In the genomic region with DNA sequence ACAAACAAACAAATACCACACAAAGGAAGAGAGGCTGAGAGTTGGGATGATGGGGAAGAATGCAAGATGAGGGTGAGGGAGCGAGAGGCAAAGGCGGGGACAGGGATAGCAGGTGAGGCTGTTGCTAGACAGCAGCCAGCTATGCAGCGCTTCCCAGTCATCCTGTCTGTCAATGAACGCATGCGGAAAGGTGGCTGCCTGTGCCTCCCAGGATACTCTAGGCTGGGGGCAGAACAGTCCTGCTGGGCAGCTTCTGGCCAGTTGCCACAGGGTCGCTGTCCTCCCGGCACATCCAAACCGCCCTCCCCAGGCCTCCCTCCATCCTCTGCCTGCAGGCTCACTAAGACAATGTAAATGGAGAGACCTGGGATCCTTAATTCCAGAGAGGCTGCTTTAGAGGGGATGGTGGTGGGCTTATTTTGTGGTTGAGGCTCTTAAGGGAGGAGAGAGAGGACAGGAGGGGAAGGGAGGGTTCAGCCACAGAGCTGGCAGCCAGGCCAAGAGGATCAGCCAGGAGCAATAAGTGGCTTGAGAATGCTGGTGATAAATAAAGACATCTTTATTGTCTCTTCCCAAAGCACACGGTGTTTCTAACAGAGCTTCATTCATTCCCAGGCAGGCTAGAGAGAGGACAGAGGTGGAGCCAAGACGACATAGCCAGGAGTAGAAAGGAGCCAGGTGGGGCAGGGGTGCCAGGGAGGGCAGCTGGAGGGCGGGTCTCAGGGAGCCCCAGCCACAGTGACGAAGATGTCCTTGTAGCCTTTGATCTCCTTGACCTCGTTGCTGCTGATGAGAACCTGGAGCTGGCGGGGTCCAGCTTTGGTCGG, we compare ENCODE assay signal across 1 cellular context.
TF ChIP-seq lines count a peak whose summit lies in the region.

No MANE protein-coding gene starts in this region.

TF ChIP-seq in GM23338, 12 proteins besides CTCF, POLR2A, EP300 and RAD21 (continued from another document):
- TF ChIP-seq EZH2phosphoT487 (IDR thresholded peaks at IDR 0.05; ENCODE audit: unreplicated experiment) (no peak), STAT1 (IDR thresholded peaks at IDR 0.05; ENCODE audit: unreplicated experiment) (no peak)
